In genomic region chr12:125064492-125064891, GRCh38 we compare ENCODE assay signal across 7 cellular contexts. TPM values are rescaled to one million over a fixed set of nuclear protein-coding genes. Genes with fewer than 3 reads are reported as not detected.
A peak's percentile ranks its signal among the peaks of the same experiment; 100 is the strongest.
DNase-seq lines count a peak whose midpoint lies in the region; ATAC-seq and TF ChIP-seq lines count a peak whose summit lies in the region.

No MANE protein-coding gene starts in this region.

- 42% methylated on average over 5 of the region's 5 CpGs for whole genome bisulfite sequencing in smooth muscle cell (ENCODE audit: low lambda C conversion rate)

- H3K9me2 ChIP-seq in SU-DHL-6 (replicated peaks; ENCODE audit: insufficient read depth, low read length) = no peaks in the 10 kb centered on the region

- TF ChIP-seq CTCF in SU-DHL-6 (IDR thresholded peaks at IDR 0.05; ENCODE audit: insufficient read depth, low read length, poor library complexity, severe bottlenecking) (no peak), glutamatergic neuron (IDR thresholded peaks at IDR 0.05; ENCODE audit: partially characterized antibody, unreplicated experiment) (no peak), smooth muscle cell (IDR thresholded peaks at IDR 0.05; ENCODE audit: borderline replicate concordance, insufficient read depth, poor library complexity, severe bottlenecking) (no peak), foreskin keratinocyte (conservative IDR thresholded peaks at IDR 0.05) (no peak)

- H3K36me3 ChIP-seq in HAP-1 (replicated peaks) (peaks cover 4% of the 10 kb centered on the region; the same call in 1 of the 2 replicates), SU-DHL-6 (ENCODE audit: low read length) (no peaks in the 10 kb centered on the region), smooth muscle cell (ENCODE audit: low read depth) (no peaks in the 10 kb centered on the region)

- ATAC-seq in foreskin keratinocyte = no peak

- peaks cover 11% of the 10 kb centered on the region for H3K4me1 Mint-ChIP-seq in glutamatergic neuron (ENCODE audit: low read depth, unreplicated experiment)

- H3K36me3 Mint-ChIP-seq in glutamatergic neuron (ENCODE audit: unreplicated experiment) = peaks cover 5% of the 10 kb centered on the region

- no peaks in the 10 kb centered on the region for H3F3A ChIP-seq in SU-DHL-6 (ENCODE audit: insufficient read depth)
- H3F3A ChIP-seq in smooth muscle cell (ENCODE audit: low read depth) = no peaks in the 10 kb centered on the region

- H3K27ac Mint-ChIP-seq in glutamatergic neuron (ENCODE audit: unreplicated experiment) = no peak overlapping the region

- peaks cover 6% of the 10 kb centered on the region for H3K9me3 Mint-ChIP-seq in glutamatergic neuron (ENCODE audit: unreplicated experiment)

- H3K79me2 ChIP-seq in SU-DHL-6 (ENCODE audit: insufficient read depth, low read length) = peaks cover 5% of the 10 kb centered on the region; the same call in 1 of the 2 replicates
- H3K79me2 ChIP-seq in smooth muscle cell (ENCODE audit: low read depth) = peaks cover 5% of the 10 kb centered on the region

- H3K27ac ChIP-seq in SU-DHL-6 (ENCODE audit: low read depth, low read length) = no peak overlapping the region
- H3K27ac ChIP-seq in smooth muscle cell (ENCODE audit: low read depth) = no peak overlapping the region
- no peak overlapping the region for H3K27ac ChIP-seq in foreskin keratinocyte

- H3K27me3 ChIP-seq in HAP-1 (ENCODE audit: low read depth) (no peaks in the 10 kb centered on the region), SU-DHL-6 (ENCODE audit: low read length) (no peaks in the 10 kb centered on the region), smooth muscle cell (ENCODE audit: low read depth) (peaks cover 4% of the 10 kb centered on the region), foreskin keratinocyte (no peaks in the 10 kb centered on the region)

- no peak for DNase-seq in HAP-1 (ENCODE audit: low spot score in 2 of 2)
- DNase-seq in glutamatergic neuron = no peak
- no peak for DNase-seq in smooth muscle cell (lab: John Stamatoyannopoulos, UW; ENCODE audit: unreplicated experiment)
- DNase-seq in NCI-H69 (lab: John Stamatoyannopoulos, UW) = no peak
- DNase-seq in cerebellar nuclear complex (lab: John Stamatoyannopoulos, UW) = no peak
- no peak for DNase-seq in foreskin keratinocyte

- H2AFZ ChIP-seq in SU-DHL-6 (ENCODE audit: low read depth, low read length, severe bottlenecking) = peak overlapping the region; percentile 99
- H2AFZ ChIP-seq in smooth muscle cell (ENCODE audit: low read depth) = peak overlapping the region; percentile 97

- H4K20me1 ChIP-seq in SU-DHL-6 (ENCODE audit: low read depth, low read length) (no peaks in the 10 kb centered on the region), smooth muscle cell (ENCODE audit: low read depth) (peaks cover 32% of the 10 kb centered on the region)

- H3K4me1 ChIP-seq in HAP-1 (peaks cover 6% of the 10 kb centered on the region), smooth muscle cell (ENCODE audit: low read depth) (no peaks in the 10 kb centered on the region), foreskin keratinocyte (no peaks in the 10 kb centered on the region)

- peak overlapping the region; percentile 90 for H3K4me2 ChIP-seq in SU-DHL-6 (ENCODE audit: low read depth, low read length, poor library complexity, severe bottlenecking)
- peak overlapping the region; percentile 98 for H3K4me2 ChIP-seq in smooth muscle cell

- H3K4me3 ChIP-seq in HAP-1 (peak overlapping the region; percentile 62), SU-DHL-6 (ENCODE audit: insufficient read depth, low read length, poor library complexity, severe bottlenecking) (no peak overlapping the region), smooth muscle cell (peak overlapping the region; percentile 98)

- H3K27me3 Mint-ChIP-seq in glutamatergic neuron (ENCODE audit: unreplicated experiment) = peaks cover 8% of the 10 kb centered on the region

- in situ Hi-C loops in HAP-1 (cut with MboI; ENCODE audit: low sequenced_read_pairs) = no loop called here

- H3K9me3 ChIP-seq in HAP-1 (no peaks in the 10 kb centered on the region), SU-DHL-6 (ENCODE audit: insufficient read depth, low read length) (peaks cover 10% of the 10 kb centered on the region; the same call in 1 of the 2 replicates), smooth muscle cell (replicated peaks; ENCODE audit: low read depth) (no peaks in the 10 kb centered on the region)

- H3K9ac ChIP-seq in SU-DHL-6 (ENCODE audit: low read length) (peak overlapping the region; percentile 84), smooth muscle cell (ENCODE audit: low read depth) (peak overlapping the region; percentile 82)

- peak overlapping the region; percentile 76 for H3K4me3 Mint-ChIP-seq in glutamatergic neuron (ENCODE audit: unreplicated experiment)

RNA-seq across cellular contexts. Expression of gene AACS, which starts 0.7 kb away (rescaled TPM):
- total RNA-seq in glutamatergic neuron (ENCODE audit: unreplicated experiment) (59.3 TPM), smooth muscle cell (6.5 and 8.0 TPM in 2 replicates), foreskin keratinocyte (43.1 and 52.3 TPM in 2 replicates)
- polyA plus RNA-seq in smooth muscle cell (15.6 and 20.0 TPM in 2 replicates), foreskin keratinocyte (35.6 and 40.5 TPM in 2 replicates)
